25 cellular contexts compared by ENCODE assay signal in the genomic region with DNA sequence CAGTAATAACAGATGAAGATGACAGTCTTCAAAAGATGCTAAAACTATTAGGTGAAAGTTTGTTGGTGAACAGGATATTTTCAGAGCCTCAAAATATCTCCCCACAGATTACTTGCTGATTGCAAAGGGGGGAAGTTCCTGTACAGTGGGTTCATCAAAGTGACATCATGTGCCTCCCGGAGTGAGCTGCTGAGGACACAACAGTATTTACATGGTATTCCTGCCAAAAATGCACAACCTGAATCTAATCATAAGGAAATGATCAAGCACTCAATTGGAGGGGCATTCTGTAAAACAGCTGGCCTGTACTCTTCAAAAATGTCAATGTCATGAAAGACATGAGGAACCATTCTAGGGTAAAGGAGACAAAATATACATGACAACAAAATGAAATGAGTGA. TPM values are rescaled to one million over a fixed set of nuclear protein-coding genes. Genes with fewer than 3 reads are reported as not detected.
A peak's percentile ranks its signal among the peaks of the same experiment; 100 is the strongest.
DNase-seq lines count a peak whose midpoint lies in the region; FAIRE-seq and TF ChIP-seq lines count a peak whose summit lies in the region.
"Had no signal": no experiment of that assay in that cellular context is flagged by ENCODE, and none has a peak within 500 bp of the region (broad histone marks: within the 10 kb centered on the region; RNA-seq: fewer than 3 reads in every experiment).

No MANE protein-coding gene starts in this region.

- H3K9me3 ChIP-seq in HEK293 (ENCODE audit: control insufficient read depth, insufficient read depth, low read depth, low read length): no peaks in the 10 kb centered on the region
- H3K9me3 ChIP-seq: Caco-2, esophagus squamous epithelium, lower lobe of right lung, transverse colon had no signal

- peak; percentile 17 for FAIRE-seq in islet of Langerhans (lab: Jason Lieb, UNC)

- no peak overlapping the region for H3K27ac ChIP-seq in HEK293 (ENCODE audit: extremely low read depth, low read depth, low read length)
- H3K27ac ChIP-seq: esophagus squamous epithelium, lower lobe of right lung, transverse colon had no signal

- DNase-seq in Daoy (ENCODE audit: low read depth): peak; percentile 34
- DNase-seq in cardiac fibroblast (ENCODE audit: low read depth in 2 of 2): peak; percentile 28 to 46
- DNase-seq in HEK293T (ENCODE audit: extremely low spot score): no peak
- no peak for DNase-seq in NCI-H524 treated with DMSO at 0.1 percent for 48 hours (lab: John Stamatoyannopoulos, UW)
- no peak for DNase-seq in SKM-1 treated with dmso at 0.1 percent for 144 hours (lab: John Stamatoyannopoulos, UW; ENCODE audit: unreplicated experiment)
- DNase-seq: activated CD4-positive, alpha-beta T cell treated with anti-CD3 and anti-CD28 coated beads, Interleukin-2, amount 50 U/mL, for 4 hours; activated T-cell treated with anti-CD3 and anti-CD28 coated beads, Interleukin-2, amount 50 U/mL, for 72 hours; C1 segment of cervical spinal cord; Caco-2; central memory CD4-positive, alpha-beta T cell; DMS79; esophagus squamous epithelium; hippocampal formation; KBM-7; lower lobe of right lung; NCI-H1417; NCI-H510A; nephron progenitor cell; retina; T-helper 2 cell; transverse colon had no signal

- POLR2A ChIA-PET in HEK293 (lab: Yijun Ruan, JAX): no interaction called here
- POLR2A ChIA-PET in HEK293T (lab: Yijun Ruan, JAX): no interaction called here

- no peaks in the 10 kb centered on the region for H3K4me1 ChIP-seq in HEK293 (ENCODE audit: control insufficient read depth, insufficient read depth, low read length)
- H3K4me1 ChIP-seq: Caco-2, esophagus squamous epithelium, lower lobe of right lung, transverse colon had no signal

- H3K36me3 ChIP-seq in HEK293 (ENCODE audit: control insufficient read depth in 2 of 2, insufficient read depth in 1 of 2, low read length in 2 of 2): no peaks in the 10 kb centered on the region
- H3K36me3 ChIP-seq: esophagus squamous epithelium, lower lobe of right lung, transverse colon had no signal

- no peak overlapping the region for H3K4me3 ChIP-seq in HEK293 (ENCODE audit: low read depth, low read length)
- H3K4me3 ChIP-seq in cardiac fibroblast (replicated peaks in 1 of 2; ENCODE audit: low read depth in 2 of 2, low read length in 2 of 2): no peak overlapping the region
- H3K4me3 ChIP-seq: esophagus squamous epithelium, GM23338, lower lobe of right lung, skin epidermis, transverse colon had no signal

- TF ChIP-seq CTCF in HEK293 (tag by site-specific recombination; IDR thresholded peaks at IDR 0.05): no peak
- TF ChIP-seq CTCF in cardiac fibroblast (IDR thresholded peaks at IDR 0.05; ENCODE audit: low read depth, low read length): no peak

- CTCF ChIA-PET in HEK293 (lab: Yijun Ruan, JAX): interaction anchor here (0.6 to 7.1 kb wide), 9 partner anchors 8 to 432 kb away, joined by 3 to 139 read pairs (median 4); no protein-coding TSS in a partner anchor
- CTCF ChIA-PET in HEK293T (lab: Yijun Ruan, JAX): interaction anchor here (0.7 to 1.0 kb wide), 2 partner anchors 48 to 355 kb away, joined by 3 read pairs; no protein-coding TSS in a partner anchor

TF ChIP-seq in HEK293, 187 proteins besides CTCF, POLR2A, EP300 and RAD21 (continues in another document):
- TF ChIP-seq ZFP3 (tag by site-specific recombination; IDR thresholded peaks at IDR 0.05; ENCODE audit: low read depth) (no peak), ZNF274 (IDR thresholded peaks at IDR 0.05; ENCODE audit: low read length) (no peak), ZNF274 (tag by site-specific recombination; IDR thresholded peaks at IDR 0.05; ENCODE audit: borderline replicate concordance) (no peak), GLIS1 (tag by site-specific recombination; IDR thresholded peaks at IDR 0.05) (peak; percentile 33; the same call in 1 of the 2 replicates), ZNF843 (tag by site-specific recombination; IDR thresholded peaks at IDR 0.05) (no peak), BCL11A (tag by site-specific recombination; IDR thresholded peaks at IDR 0.05; ENCODE audit: low read depth) (no peak)
- TF ChIP-seq, protein P1, sequence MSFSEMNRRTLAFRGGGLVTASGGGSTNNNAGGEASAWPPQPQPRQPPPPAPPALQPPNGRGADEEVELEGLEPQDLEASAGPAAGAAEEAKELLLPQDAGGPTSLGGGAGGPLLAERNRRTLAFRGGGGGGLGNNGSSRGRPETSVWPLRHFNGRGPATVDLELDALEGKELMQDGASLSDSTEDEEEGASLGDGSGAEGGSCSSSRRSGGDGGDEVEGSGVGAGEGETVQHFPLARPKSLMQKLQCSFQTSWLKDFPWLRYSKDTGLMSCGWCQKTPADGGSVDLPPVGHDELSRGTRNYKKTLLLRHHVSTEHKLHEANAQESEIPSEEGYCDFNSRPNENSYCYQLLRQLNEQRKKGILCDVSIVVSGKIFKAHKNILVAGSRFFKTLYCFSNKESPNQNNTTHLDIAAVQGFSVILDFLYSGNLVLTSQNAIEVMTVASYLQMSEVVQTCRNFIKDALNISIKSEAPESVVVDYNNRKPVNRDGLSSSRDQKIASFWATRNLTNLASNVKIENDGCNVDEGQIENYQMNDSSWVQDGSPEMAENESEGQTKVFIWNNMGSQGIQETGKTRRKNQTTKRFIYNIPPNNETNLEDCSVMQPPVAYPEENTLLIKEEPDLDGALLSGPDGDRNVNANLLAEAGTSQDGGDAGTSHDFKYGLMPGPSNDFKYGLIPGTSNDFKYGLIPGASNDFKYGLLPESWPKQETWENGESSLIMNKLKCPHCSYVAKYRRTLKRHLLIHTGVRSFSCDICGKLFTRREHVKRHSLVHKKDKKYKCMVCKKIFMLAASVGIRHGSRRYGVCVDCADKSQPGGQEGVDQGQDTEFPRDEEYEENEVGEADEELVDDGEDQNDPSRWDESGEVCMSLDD (tag by site-specific recombination; IDR thresholded peaks at IDR 0.05): no peak
- TF ChIP-seq, protein P2, sequence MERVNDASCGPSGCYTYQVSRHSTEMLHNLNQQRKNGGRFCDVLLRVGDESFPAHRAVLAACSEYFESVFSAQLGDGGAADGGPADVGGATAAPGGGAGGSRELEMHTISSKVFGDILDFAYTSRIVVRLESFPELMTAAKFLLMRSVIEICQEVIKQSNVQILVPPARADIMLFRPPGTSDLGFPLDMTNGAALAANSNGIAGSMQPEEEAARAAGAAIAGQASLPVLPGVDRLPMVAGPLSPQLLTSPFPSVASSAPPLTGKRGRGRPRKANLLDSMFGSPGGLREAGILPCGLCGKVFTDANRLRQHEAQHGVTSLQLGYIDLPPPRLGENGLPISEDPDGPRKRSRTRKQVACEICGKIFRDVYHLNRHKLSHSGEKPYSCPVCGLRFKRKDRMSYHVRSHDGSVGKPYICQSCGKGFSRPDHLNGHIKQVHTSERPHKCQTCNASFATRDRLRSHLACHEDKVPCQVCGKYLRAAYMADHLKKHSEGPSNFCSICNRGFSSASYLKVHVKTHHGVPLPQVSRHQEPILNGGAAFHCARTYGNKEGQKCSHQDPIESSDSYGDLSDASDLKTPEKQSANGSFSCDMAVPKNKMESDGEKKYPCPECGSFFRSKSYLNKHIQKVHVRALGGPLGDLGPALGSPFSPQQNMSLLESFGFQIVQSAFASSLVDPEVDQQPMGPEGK (tag by site-specific recombination; IDR thresholded peaks at IDR 0.05): no peak

TF ChIP-seq in HEK293T, 16 proteins besides CTCF, POLR2A, EP300 and RAD21:
- TF ChIP-seq ZNF384 (IDR thresholded peaks at IDR 0.05): no peak
TF ChIP-seq in HEK293T: peak in this region for 0.

RNA-seq across cellular contexts. Expression of a gene that starts 18.9 kb away (rescaled TPM):
- total RNA-seq in Daoy (2014; rRNA removed; shearing (Covaris generic)): 28.0 and 35.3 TPM in 2 replicates

Comparison
In these comparisons a context has a peak if more than half of its experiments do, and no peak if none do; other contexts are left out.
1. DNase-seq: peak in Daoy (single experiment) and cardiac fibroblast (2 of 2); none in HEK293T (single experiment), NCI-H524 treated with DMSO at 0.1 percent for 48 hours (single experiment) and SKM-1 treated with dmso at 0.1 percent for 144 hours (single experiment).